In genomic region chr17:60390881-60391418, GRCh38 we compare ENCODE assay signal across 8 cellular contexts. TPM values are rescaled to one million over a fixed set of nuclear protein-coding genes. Genes with fewer than 3 reads are reported as not detected.
A peak's percentile ranks its signal among the peaks of the same experiment; 100 is the strongest.
DNase-seq lines count a peak whose midpoint lies in the region; ATAC-seq, FAIRE-seq and TF ChIP-seq lines count a peak whose summit lies in the region.

No MANE protein-coding gene starts in this region.

- H3K9me3 ChIP-seq in HEK293 (ENCODE audit: control insufficient read depth, insufficient read depth, low read depth, low read length) (no peaks in the 10 kb centered on the region), SJSA1 (replicated peaks) (no peaks in the 10 kb centered on the region), small intestine (ENCODE audit: control insufficient read depth, low read depth) (no peaks in the 10 kb centered on the region)

- H3K27ac ChIP-seq in HEK293 (ENCODE audit: extremely low read depth, low read depth, low read length), result peak overlapping the region; percentile 91
- peak overlapping the region; percentile 65 for H3K27ac ChIP-seq in SJSA1
- H3K27ac ChIP-seq in small intestine (ENCODE audit: low read depth in 1 of 2, low read length in 1 of 2), result peak overlapping the region in 1 of 2 donors; percentile 94

- peaks cover 13% of the 10 kb centered on the region for H3K4me1 ChIP-seq in HEK293 (ENCODE audit: control insufficient read depth, insufficient read depth, low read length)
- peaks cover 31% of the 10 kb centered on the region for H3K4me1 ChIP-seq in SJSA1 (replicated peaks)
- H3K4me1 ChIP-seq in small intestine (ENCODE audit: control insufficient read depth in 2 of 2, insufficient read depth in 1 of 2, low read depth in 1 of 2, low read length in 1 of 2), result no peaks in the 10 kb centered on the region

- no peak for TF ChIP-seq CTCF in CD14-positive monocyte (IDR thresholded peaks at IDR 0.05)
- TF ChIP-seq CTCF in HEK293 (tag by site-specific recombination; IDR thresholded peaks at IDR 0.05), result no peak
- TF ChIP-seq CTCF in brain (conservative IDR thresholded peaks at IDR 0.05), result no peak

- intact Hi-C loops in CD14-positive monocyte (cut with micrococcal nuclease), result no loop called here

- POLR2A ChIA-PET in HEK293 (lab: Yijun Ruan, JAX), result interaction anchor here (0.6 to 1.8 kb wide), 8 partner anchors 9 to 159 kb away, joined by 3 to 9 read pairs (median 4); partner anchors contain the start of gene APPBP2

- H3K27me3 Mint-ChIP-seq in CD14-positive monocyte (ENCODE audit: low read depth in 3 of 3), result no peaks in the 10 kb centered on the region
- peaks cover 12% of the 10 kb centered on the region for H3K27me3 Mint-ChIP-seq in brain

- no peak for ATAC-seq in GM19023 (IDR thresholded peaks at IDR 0.05; ENCODE audit: unreplicated experiment)
- ATAC-seq in GM21526 (IDR thresholded peaks at IDR 0.05; ENCODE audit: low FRiP score, unreplicated experiment), result no peak

- no peak for DNase-seq in CD14-positive monocyte (ENCODE audit: low spot score)
- peak in 1 of 2 experiments; percentile 62 for DNase-seq in SJSA1 (ENCODE audit: low read depth in 1 of 2, low spot score in 2 of 2)
- peak; percentile 49 for DNase-seq in inferior parietal cortex (ENCODE audit: extremely low spot score)
- DNase-seq in small intestine, result peak; percentile 33

- H3K36me3 Mint-ChIP-seq in CD14-positive monocyte (no peaks in the 10 kb centered on the region), brain (no peaks in the 10 kb centered on the region)

- H3K4me3 ChIP-seq in HEK293 (ENCODE audit: low read depth, low read length) (peak overlapping the region; percentile 88), SJSA1 (peak overlapping the region; percentile 77), small intestine (ENCODE audit: low read depth in 1 of 2, low read length in 2 of 2) (peak overlapping the region; percentile 81 to 90)

- H3K4me1 Mint-ChIP-seq in CD14-positive monocyte (peaks cover 73% of the 10 kb centered on the region), brain (peaks cover 59% of the 10 kb centered on the region)

- CTCF ChIA-PET in HEK293 (lab: Yijun Ruan, JAX), result interaction anchor here (0.8 to 1.3 kb wide), 2 partner anchors 34 to 249 kb away, joined by 3 read pairs; no protein-coding TSS in a partner anchor

- no peaks in the 10 kb centered on the region for H3K36me3 ChIP-seq in HEK293 (ENCODE audit: control insufficient read depth in 2 of 2, insufficient read depth in 1 of 2, low read length in 2 of 2)
- H3K36me3 ChIP-seq in SJSA1, result peaks cover 4% of the 10 kb centered on the region; the same call in 1 of the 2 replicates
- no peaks in the 10 kb centered on the region for H3K36me3 ChIP-seq in small intestine (ENCODE audit: control insufficient read depth in 2 of 2, insufficient read depth in 2 of 2, low read length in 2 of 2)

- no peaks in the 10 kb centered on the region for H3K27me3 ChIP-seq in SJSA1 (replicated peaks)
- H3K27me3 ChIP-seq in small intestine (ENCODE audit: control insufficient read depth in 2 of 2, insufficient read depth in 2 of 2, low read length in 2 of 2), result no peaks in the 10 kb centered on the region

- H3K9me3 Mint-ChIP-seq in CD14-positive monocyte (peaks cover 0 to 2% (median 0%) of the 10 kb centered on the region in 7 donors), brain (peaks cover 0 to 2% (median 0%) of the 10 kb centered on the region in 5 experiments)

- WGBS in small intestine, 3 donors, result 5 to 7% (median 7%) methylated on average over 12 of the region's 12 CpGs

- peak overlapping the region; percentile 97 to 99 for H3K4me3 Mint-ChIP-seq in CD14-positive monocyte
- peak overlapping the region; percentile 94 to 97 (median 96) for H3K4me3 Mint-ChIP-seq in brain

- peak overlapping the region; percentile 98 to 100 (median 99) for H3K27ac Mint-ChIP-seq in CD14-positive monocyte
- peak overlapping the region; percentile 96 to 99 (median 98) for H3K27ac Mint-ChIP-seq in brain

- FAIRE-seq in small intestine (lab: Jason Lieb, UNC), result no peak

TF ChIP-seq in HEK293, 187 proteins besides CTCF, POLR2A, EP300 and RAD21:
- TF ChIP-seq ZNF2 (tag by site-specific recombination; IDR thresholded peaks at IDR 0.05) (no peak), SCRT2 (tag by site-specific recombination; IDR thresholded peaks at IDR 0.05) (peak; percentile 58; the same call in 1 of the 2 replicates), REST (tag by site-specific recombination; IDR thresholded peaks at IDR 0.05) (peak; percentile 81), ZNF501 (tag by site-specific recombination; IDR thresholded peaks at IDR 0.05) (0 out of 2 replicates have a peak, but pooled peaks have one; percentile 2), ZSCAN4 (tag by site-specific recombination; IDR thresholded peaks at IDR 0.05) (peak; percentile 48)

RNA-seq across cellular contexts. Expression of gene USP32, which starts 1.0 kb away (rescaled TPM):
- polyA plus RNA-seq in CD14-positive monocyte, result 10 to 100 TPM; 10.1 to 16.6 TPM
- 31.0 and 34.5 TPM in 2 replicates for total RNA-seq in SJSA1 (2014; rRNA removed; shearing (Covaris generic))
- 16.6 TPM for polyA plus RNA-seq in brain (ENCODE audit: insufficient read depth, low read depth, low replicate concordance)
- 10 to 100 TPM; 10.3 to 18.6 (median 11.7) TPM for polyA plus RNA-seq in small intestine

RNA-seq across cellular contexts. Expression of gene CHCT1, which starts 31.3 kb away (rescaled TPM):
- not detected for polyA plus RNA-seq in CD14-positive monocyte
- not detected in 2 replicates for total RNA-seq in SJSA1 (2014; rRNA removed; shearing (Covaris generic))
- not detected for polyA plus RNA-seq in brain (ENCODE audit: insufficient read depth, low read depth, low replicate concordance)
- polyA plus RNA-seq in small intestine, result under 1 TPM in 1 of 3 donors, not detected in 2; 0.10 TPM
